ENCODE assay signal across 8 cellular contexts in the genomic region with DNA sequence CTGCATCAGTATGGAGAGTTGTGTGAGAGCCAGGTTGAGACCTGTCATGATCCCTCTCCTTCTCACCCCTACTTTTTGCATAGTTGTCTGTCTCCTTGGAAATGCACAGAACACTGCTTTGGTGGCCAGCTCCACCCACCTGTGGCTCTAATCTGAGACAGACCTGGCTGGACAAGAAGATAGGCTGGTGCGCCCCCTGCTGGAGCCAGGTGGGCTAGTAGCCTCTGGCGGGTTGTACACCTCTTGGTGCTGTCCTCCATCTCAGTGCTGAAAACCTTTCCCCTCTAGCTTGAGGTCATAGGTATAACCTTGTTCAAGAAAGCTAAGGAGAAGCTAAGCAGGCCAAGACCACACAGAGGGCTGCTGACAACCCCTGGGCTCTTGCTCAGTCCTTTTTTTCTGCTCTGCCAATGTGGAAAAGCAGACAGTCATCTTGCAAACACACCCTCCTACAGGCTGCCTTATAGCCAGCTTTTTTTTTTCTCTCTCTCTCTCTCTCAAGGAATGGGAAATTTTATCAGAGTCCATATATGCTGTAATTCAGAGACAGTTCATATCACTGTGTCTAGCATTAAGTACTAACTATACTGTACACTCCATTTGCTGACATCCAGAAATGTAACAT. TPM values are rescaled to one million over a fixed set of nuclear protein-coding genes. Genes with fewer than 3 reads are reported as not detected.
DNase-seq lines count a peak whose midpoint lies in the region; ATAC-seq lines count a peak whose summit lies in the region.

No MANE protein-coding gene starts in this region.

- no peaks in the 10 kb centered on the region for H3K4me1 Mint-ChIP-seq in CD4-positive, alpha-beta memory T cell
- no peaks in the 10 kb centered on the region for H3K4me1 Mint-ChIP-seq in stimulated activated naive CD8-positive, alpha-beta T cell treated with anti-CD3 and anti-CD28 coated beads, Interleukin-15, amount 100 ng/mL, for 72 hours

- peaks cover 8 to 14% of the 10 kb centered on the region in 2 donors for H3K27me3 Mint-ChIP-seq in CD4-positive, alpha-beta memory T cell
- H3K27me3 Mint-ChIP-seq in stimulated activated naive CD8-positive, alpha-beta T cell treated with anti-CD3 and anti-CD28 coated beads, Interleukin-15, amount 100 ng/mL, for 72 hours: peaks cover 57% of the 10 kb centered on the region

- no peak overlapping the region for H3K4me3 Mint-ChIP-seq in CD4-positive, alpha-beta memory T cell
- H3K4me3 Mint-ChIP-seq in stimulated activated naive CD8-positive, alpha-beta T cell treated with anti-CD3 and anti-CD28 coated beads, Interleukin-15, amount 100 ng/mL, for 72 hours: no peak overlapping the region

- POLR2A ChIA-PET in CD4-positive, alpha-beta memory T cell (lab: Charles Lee; ENCODE audit: partially characterized antibody): no interaction called here

- H3K9me3 Mint-ChIP-seq in CD4-positive, alpha-beta memory T cell: peaks cover 0 to 4% (median 0%) of the 10 kb centered on the region in 8 donors
- H3K9me3 Mint-ChIP-seq in stimulated activated naive CD8-positive, alpha-beta T cell treated with anti-CD3 and anti-CD28 coated beads, Interleukin-15, amount 100 ng/mL, for 72 hours: no peaks in the 10 kb centered on the region

- intact Hi-C loops in CD4-positive, alpha-beta memory T cell (cut with micrococcal nuclease): no loop called here

- ATAC-seq in GM18870 (IDR thresholded peaks at IDR 0.05; ENCODE audit: unreplicated experiment) (peak; percentile 65), HG03442 (IDR thresholded peaks at IDR 0.05; ENCODE audit: unreplicated experiment) (peak; percentile 77), left lobe of liver (peak; percentile 78)
- peak; percentile 68 for ATAC-seq in stimulated activated naive CD8-positive, alpha-beta T cell treated with anti-CD3 and anti-CD28 coated beads, Interleukin-15, amount 100 ng/mL, for 72 hours

- H3K36me3 ChIP-seq in CD4-positive, alpha-beta memory T cell (ENCODE audit: insufficient read depth, low read length): no peaks in the 10 kb centered on the region

- H3K27me3 ChIP-seq in CD4-positive, alpha-beta memory T cell (ENCODE audit: insufficient read depth, low read length): no peaks in the 10 kb centered on the region

- H3K4me3 ChIP-seq in CD4-positive, alpha-beta memory T cell (ENCODE audit: low read length in 2 of 2): no peak overlapping the region

- no peak overlapping the region for H3K27ac ChIP-seq in CD4-positive, alpha-beta memory T cell (ENCODE audit: low read depth, low read length)

- no peak overlapping the region for H3K27ac Mint-ChIP-seq in CD4-positive, alpha-beta memory T cell
- H3K27ac Mint-ChIP-seq in stimulated activated naive CD8-positive, alpha-beta T cell treated with anti-CD3 and anti-CD28 coated beads, Interleukin-15, amount 100 ng/mL, for 72 hours: no peak overlapping the region

- H3K36me3 Mint-ChIP-seq in CD4-positive, alpha-beta memory T cell: no peaks in the 10 kb centered on the region

- H3K4me1 ChIP-seq in CD4-positive, alpha-beta memory T cell (ENCODE audit: insufficient read depth, low read length): no peaks in the 10 kb centered on the region

- DNase-seq in CD4-positive, alpha-beta memory T cell: peak in 3 of 5 donors; percentile 0 to 2 (median 0)
- DNase-seq in NCI-H82 (lab: John Stamatoyannopoulos, UW) (peak; percentile 94), astrocyte of the hippocampus (ENCODE audit: low read depth, low spot score) (peak; percentile 81), left lobe of liver (ENCODE audit: low spot score) (no peak), epidermal melanocyte (ENCODE audit: insufficient read length, low spot score) (no peak)
- peak; percentile 46 to 56 for DNase-seq in stimulated activated naive CD8-positive, alpha-beta T cell treated with anti-CD3 and anti-CD28 coated beads, Interleukin-15, amount 100 ng/mL, for 72 hours

- no peaks in the 10 kb centered on the region for H3K9me3 ChIP-seq in CD4-positive, alpha-beta memory T cell (ENCODE audit: control insufficient read depth in 1 of 2, low read length in 2 of 2)

- CTCF ChIA-PET in CD4-positive, alpha-beta memory T cell (lab: Charles Lee; ENCODE audit: partially characterized antibody): no interaction called here

RNA-seq across cellular contexts. Expression of gene SPATA6, which starts 58.8 kb away (rescaled TPM):
- total RNA-seq in CD4-positive, alpha-beta memory T cell: 1 to 10 TPM; 1.9 TPM
- 1 to 10 TPM; 1.0 to 2.7 TPM for polyA plus RNA-seq in CD4-positive, alpha-beta memory T cell
- total RNA-seq in left lobe of liver: 7.5 TPM

Comparison
In these comparisons a context has a peak if more than half of its experiments do, and no peak if none do; other contexts are left out.
1. DNase-seq: peak in CD4-positive, alpha-beta memory T cell (3 of 5), NCI-H82 (single experiment), astrocyte of the hippocampus (single experiment) and stimulated activated naive CD8-positive, alpha-beta T cell treated with anti-CD3 and anti-CD28 coated beads, Interleukin-15, amount 100 ng/mL, for 72 hours (2 of 2); none in left lobe of liver (single experiment) and epidermal melanocyte (single experiment).
2. Peak in every context shown above with its lines, with median percentiles within 50 percentile points of each other: ATAC-seq.